Comparison of ENCODE assay signal across 29 cellular contexts in the genomic region with DNA sequence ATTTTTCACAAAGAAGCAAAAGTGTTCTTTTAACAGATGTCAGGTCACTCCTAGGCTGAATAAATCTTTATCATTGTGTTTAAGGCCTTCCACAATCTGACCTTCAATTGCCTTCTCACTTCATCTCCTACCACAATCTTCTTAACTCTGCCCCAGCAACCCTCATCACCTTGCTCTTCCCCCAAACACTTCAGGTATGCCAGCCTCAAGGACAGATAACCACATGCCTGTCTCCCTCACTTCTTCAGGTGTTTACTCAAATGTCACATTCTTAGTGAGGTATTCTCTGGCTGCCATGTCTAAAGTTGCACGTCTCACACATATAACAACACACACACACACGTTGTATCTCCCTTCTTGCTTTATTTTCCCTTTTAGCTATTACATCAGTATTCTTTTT.
"Had no signal": no experiment of that assay in that cellular context is flagged by ENCODE, and none has a peak within 500 bp of the region (broad histone marks: within the 10 kb centered on the region; RNA-seq: fewer than 3 reads in every experiment).

No MANE protein-coding gene starts in this region.

- H3K36me3 ChIP-seq: SJSA1 had no signal

- H3K27ac ChIP-seq: SJSA1 had no signal

- DNase-seq: activated CD4-positive, alpha-beta memory T cell treated with anti-CD3 and anti-CD28 coated beads for 36 hours; activated CD4-positive, alpha-beta T cell treated with anti-CD3 and anti-CD28 coated beads for 4 hours; activated CD4-positive, alpha-beta T cell treated with anti-CD3 and anti-CD28 coated beads, Interleukin-2, amount 50 U/mL, for 1 hour; activated CD4-positive, CD25-positive, alpha-beta regulatory T cell treated with anti-CD3 and anti-CD28 coated beads, Interleukin-2, amount 50 U/mL, for 72 hours; activated CD8-positive, alpha-beta memory T cell treated with anti-CD3 and anti-CD28 coated beads, Interleukin-2, amount 50 U/mL, for 4 hours; activated naive CD4-positive, alpha-beta T cell treated with anti-CD3 and anti-CD28 coated beads, Interleukin-2, amount 10 ng/mL, durations not matched to agents 7 days and 5 days; activated naive CD8-positive, alpha-beta T cell treated with anti-CD3 and anti-CD28 coated beads, Interleukin-2, amount 50 U/mL, for 24 hours; activated T-cell treated with anti-CD3 and anti-CD28 coated beads for 4 hours; activated T-cell treated with anti-CD3 and anti-CD28 coated beads, Interleukin-2, amount 50 U/mL, for 4 hours; anterior cingulate cortex; central memory CD4-positive, alpha-beta T cell; NCI-H1048; NCI-H1105 treated with DMSO at 0.1 percent for 48 hours; NCI-H1436; NCI-H1694; NCI-H1930; NCI-H2081 treated with DMSO at 0.1 percent for 48 hours; NCI-H226; NCI-H446 treated with DMSO at 0.1 percent for 48 hours; SHP77; SK-N-SH had no signal

- H3K27me3 ChIP-seq: SJSA1 had no signal

- ATAC-seq: activated naive CD8-positive, alpha-beta T cell treated with anti-CD3 and anti-CD28 coated beads, Interleukin-2, amount 50 U/mL, for 24 hours; activated T-cell treated with anti-CD3 and anti-CD28 coated beads, Interleukin-2, amount 50 U/mL, for 4 hours; K562; Panc1 had no signal

- H3K27me3 Mint-ChIP-seq: activated CD4-positive, alpha-beta memory T cell treated with anti-CD3 and anti-CD28 coated beads for 36 hours; activated naive CD4-positive, alpha-beta T cell treated with anti-CD3 and anti-CD28 coated beads, Interleukin-2, amount 10 ng/mL, durations not matched to agents 7 days and 5 days; activated naive CD8-positive, alpha-beta T cell; activated naive CD8-positive, alpha-beta T cell treated with anti-CD3 and anti-CD28 coated beads, Interleukin-2, amount 50 U/mL, for 24 hours; brain had no signal

- H3K9ac ChIP-seq: SK-N-SH had no signal

- H3K9me3 ChIP-seq: SJSA1 had no signal

- H3K4me1 ChIP-seq: SJSA1 had no signal

- H3K4me3 ChIP-seq: K562, SJSA1 had no signal

- H3K4me1 Mint-ChIP-seq: activated naive CD4-positive, alpha-beta T cell treated with anti-CD3 and anti-CD28 coated beads, Interleukin-2, amount 10 ng/mL, durations not matched to agents 7 days and 5 days; activated naive CD8-positive, alpha-beta T cell treated with anti-CD3 and anti-CD28 coated beads, Interleukin-2, amount 50 U/mL, for 24 hours; brain had no signal

- H3K9me3 Mint-ChIP-seq: activated naive CD8-positive, alpha-beta T cell treated with anti-CD3 and anti-CD28 coated beads, Interleukin-2, amount 50 U/mL, for 24 hours; activated T-helper 1 cell treated with anti-CD3 and anti-CD28 coated beads, Interleukin-12 subunit alpha, Interleukin-12 subunit beta, Interleukin-2, Interleukin-4 antibody, amounts not matched to agents 30 ng/mL and 10 ng/mL and 1 ng/mL, durations not matched to agents 14 hours and 24 hours and 36 hours; T-helper 1 cell treated with Interleukin-12 subunit alpha and Interleukin-12 subunit beta and Interleukin-4 antibody, amounts not matched to agents 30 μg/mL and 1 μg/mL, for 36 hours; T-helper 2 cell treated with Interferon-gamma antibody and Interleukin-4, amounts not matched to agents 5 μg/mL and 100 μg/mL, for 36 hours had no signal

- H3K4me3 Mint-ChIP-seq: activated CD4-positive, alpha-beta memory T cell treated with anti-CD3 and anti-CD28 coated beads for 36 hours; activated naive CD4-positive, alpha-beta T cell treated with anti-CD3 and anti-CD28 coated beads, Interleukin-2, amount 10 ng/mL, durations not matched to agents 7 days and 5 days; activated naive CD8-positive, alpha-beta T cell; activated naive CD8-positive, alpha-beta T cell treated with anti-CD3 and anti-CD28 coated beads, Interleukin-2, amount 50 U/mL, for 24 hours; activated T-cell treated with anti-CD3 and anti-CD28 coated beads, Interleukin-2, amount 50 U/mL, for 4 hours; activated T-helper 1 cell treated with anti-CD3 and anti-CD28 coated beads, Interleukin-12 subunit alpha, Interleukin-12 subunit beta, Interleukin-2, Interleukin-4 antibody, amounts not matched to agents 30 ng/mL and 10 ng/mL and 1 ng/mL, durations not matched to agents 14 hours and 24 hours and 36 hours; brain; T-helper 1 cell treated with Interleukin-12 subunit alpha and Interleukin-12 subunit beta and Interleukin-4 antibody, amounts not matched to agents 30 μg/mL and 1 μg/mL, for 36 hours; T-helper 2 cell treated with Interferon-gamma antibody and Interleukin-4, amounts not matched to agents 5 μg/mL and 100 μg/mL, for 36 hours had no signal

- H3K4me2 ChIP-seq: SK-N-SH had no signal

- H3K27ac Mint-ChIP-seq: activated CD4-positive, alpha-beta memory T cell treated with anti-CD3 and anti-CD28 coated beads for 36 hours; activated naive CD4-positive, alpha-beta T cell treated with anti-CD3 and anti-CD28 coated beads, Interleukin-2, amount 10 ng/mL, durations not matched to agents 7 days and 5 days; activated naive CD8-positive, alpha-beta T cell; activated naive CD8-positive, alpha-beta T cell treated with anti-CD3 and anti-CD28 coated beads, Interleukin-2, amount 50 U/mL, for 24 hours; activated T-helper 1 cell treated with anti-CD3 and anti-CD28 coated beads, Interleukin-12 subunit alpha, Interleukin-12 subunit beta, Interleukin-2, Interleukin-4 antibody, amounts not matched to agents 30 ng/mL and 10 ng/mL and 1 ng/mL, durations not matched to agents 14 hours and 24 hours and 36 hours; brain; T-helper 1 cell treated with Interleukin-12 subunit alpha and Interleukin-12 subunit beta and Interleukin-4 antibody, amounts not matched to agents 30 μg/mL and 1 μg/mL, for 36 hours; T-helper 2 cell treated with Interferon-gamma antibody and Interleukin-4, amounts not matched to agents 5 μg/mL and 100 μg/mL, for 36 hours had no signal

- H3K36me3 Mint-ChIP-seq: activated CD4-positive, alpha-beta memory T cell treated with anti-CD3 and anti-CD28 coated beads for 36 hours; activated naive CD4-positive, alpha-beta T cell treated with anti-CD3 and anti-CD28 coated beads, Interleukin-2, amount 10 ng/mL, durations not matched to agents 7 days and 5 days; activated naive CD8-positive, alpha-beta T cell; brain had no signal
